8 cellular contexts compared by ENCODE assay signal in the genomic region with DNA sequence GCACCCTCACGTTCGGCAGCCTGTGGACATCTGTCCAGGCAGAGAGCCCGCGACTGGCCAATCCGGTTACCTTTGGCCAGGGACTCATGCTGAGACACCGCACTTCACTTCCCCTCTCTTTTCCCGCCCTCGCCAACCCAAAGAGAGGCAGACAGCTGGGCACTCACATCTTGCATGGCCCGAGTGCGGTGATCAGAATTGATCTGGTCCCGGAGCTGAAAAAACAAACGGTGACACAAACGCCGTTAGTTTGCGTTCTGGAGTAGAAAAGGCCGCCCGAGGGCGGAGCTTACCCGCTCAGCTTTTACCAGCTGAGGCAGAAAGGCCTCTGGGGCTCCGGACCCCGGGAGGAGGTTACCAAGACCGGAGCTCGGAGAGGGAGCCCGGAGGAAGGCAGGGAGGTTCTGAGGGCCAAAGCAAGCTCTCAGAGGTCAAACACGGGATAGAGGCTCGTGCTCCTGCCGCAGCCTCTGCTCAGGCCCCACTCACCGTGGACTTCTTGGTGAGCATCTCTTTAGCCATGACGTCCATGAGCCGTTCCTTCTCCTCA. TPM values are rescaled to one million over a fixed set of nuclear protein-coding genes. Genes with fewer than 3 reads are reported as not detected.
A peak's percentile ranks its signal among the peaks of the same experiment; 100 is the strongest.
DNase-seq lines count a peak whose midpoint lies in the region; ATAC-seq and TF ChIP-seq lines count a peak whose summit lies in the region.

No MANE protein-coding gene starts in this region.

- peaks cover 12% of the 10 kb centered on the region for H3K4me1 Mint-ChIP-seq in T-helper 17 cell

- intact Hi-C loops in right lobe of liver (cut with DNase I): no loop called here

- H3K9me3 ChIP-seq in BE2C (no peaks in the 10 kb centered on the region), T-helper 17 cell (ENCODE audit: control insufficient read depth, low read length, poor library complexity, severe bottlenecking) (no peaks in the 10 kb centered on the region), right lobe of liver (no peaks in the 10 kb centered on the region), suprapubic skin (no peaks in the 10 kb centered on the region)

- H3K4me3 Mint-ChIP-seq in T-helper 17 cell: peak overlapping the region; percentile 99

- peaks cover 6% of the 10 kb centered on the region for H3K36me3 Mint-ChIP-seq in T-helper 17 cell (ENCODE audit: low read depth)

- DNase-seq in BE2C (no peak), T-helper 17 cell (peak in 2 of 3 donors; percentile 23 to 24), cerebellum (ENCODE audit: low spot score) (peak; percentile 50), right lobe of liver (peak; percentile 62 to 73 (median 65)), suprapubic skin (ENCODE audit: low spot score in 2 of 2) (no peak), DMS79 treated with DMSO at 0.1 percent for 48 hours (lab: John Stamatoyannopoulos, UW) (no peak)

- TF ChIP-seq EP300 in suprapubic skin (IDR thresholded peaks at IDR 0.05): no peak

- H3K36me3 ChIP-seq in BE2C (peaks cover 17% of the 10 kb centered on the region), right lobe of liver (peaks cover 0 to 33% (median 17%) of the 10 kb centered on the region in 4 donors), suprapubic skin (peaks cover 28% of the 10 kb centered on the region)

- peak overlapping the region; percentile 53 to 61 (median 57) for H3K27ac ChIP-seq in right lobe of liver
- peak overlapping the region; percentile 68 for H3K27ac ChIP-seq in suprapubic skin

- H3K27ac Mint-ChIP-seq in T-helper 17 cell: peak overlapping the region; percentile 94

- H3K27me3 ChIP-seq in BE2C: no peaks in the 10 kb centered on the region
- no peaks in the 10 kb centered on the region for H3K27me3 ChIP-seq in right lobe of liver
- H3K27me3 ChIP-seq in suprapubic skin: no peaks in the 10 kb centered on the region

- WGBS in right lobe of liver (ENCODE audit: insufficient coverage, low coverage, low lambda C conversion rate, missing lambda C conversion rate): 0% methylated on average over 13 of the region's 30 CpGs
- WGBS in suprapubic skin: under 1% methylated on average over 23 of the region's 30 CpGs

- TF ChIP-seq POLR2A in right lobe of liver (IDR thresholded peaks at IDR 0.05) (no peak), suprapubic skin (IDR thresholded peaks at IDR 0.05) (no peak)

- TF ChIP-seq CTCF in BE2C (IDR thresholded peaks at IDR 0.05; ENCODE audit: low read depth, low read length) (no peak), right lobe of liver (IDR thresholded peaks at IDR 0.05) (no peak), suprapubic skin (IDR thresholded peaks at IDR 0.05) (no peak)

- H3K27me3 Mint-ChIP-seq in T-helper 17 cell: no peaks in the 10 kb centered on the region

- H3K4me1 ChIP-seq in BE2C (no peaks in the 10 kb centered on the region), right lobe of liver (peaks cover 0 to 15% (median 4%) of the 10 kb centered on the region in 4 donors), suprapubic skin (peaks cover 20% of the 10 kb centered on the region)

- peak; percentile 20 for ATAC-seq in GM19025 (IDR thresholded peaks at IDR 0.05; ENCODE audit: low read depth, unreplicated experiment)
- ATAC-seq in HG03342 (IDR thresholded peaks at IDR 0.05; ENCODE audit: unreplicated experiment): peak; percentile 22
- ATAC-seq in T-helper 17 cell: peak; percentile 49
- peak; percentile 51 to 58 (median 54) for ATAC-seq in right lobe of liver

- H3K4me3 ChIP-seq in BE2C (ENCODE audit: low read depth, low read length) (peak overlapping the region; percentile 95), right lobe of liver (peak overlapping the region; percentile 78 to 86 (median 82)), suprapubic skin (peak overlapping the region; percentile 76)

RNA-seq across cellular contexts. Expression of gene SF3A3, which starts 0.4 kb away (rescaled TPM):
- 74.2 TPM for polyA plus RNA-seq in BE2C (2012; ENCODE audit: insufficient read depth, insufficient read length, low read depth)
- total RNA-seq in T-helper 17 cell (10 to 100 TPM; 43.9 to 48.8 TPM), cerebellum (51.5 TPM), right lobe of liver (10 to 100 TPM; 13.6 to 32.1 (median 20.8) TPM), suprapubic skin (10 to 100 TPM; 36.9 to 68.4 (median 43.6) TPM)

RNA-seq across cellular contexts. Expression of gene FHL3, which starts 15.9 kb away (rescaled TPM):
- polyA plus RNA-seq in BE2C (2012; ENCODE audit: insufficient read depth, insufficient read length, low read depth): 40.6 TPM
- 1 to 10 TPM; 3.6 to 4.9 TPM for total RNA-seq in T-helper 17 cell
- total RNA-seq in cerebellum: 6.1 TPM
- 1 to 10 TPM; 1.3 to 7.1 (median 4.4) TPM for total RNA-seq in right lobe of liver
- 10 to 100 TPM; 19.1 to 46.4 (median 35.1) TPM for total RNA-seq in suprapubic skin

RNA-seq across cellular contexts. Expression of gene UTP11, which starts 23.1 kb away (rescaled TPM):
- polyA plus RNA-seq in BE2C (2012; ENCODE audit: insufficient read depth, insufficient read length, low read depth): 27.7 TPM
- total RNA-seq in T-helper 17 cell (10 to 100 TPM in 1 of 2 donors, 1 to 10 TPM in 1; 8.7 to 12.3 TPM), cerebellum (23.2 TPM), right lobe of liver (10 to 100 TPM in 5 of 6 experiments, 1 to 10 TPM in 1; 6.8 to 33.1 (median 12.8) TPM), suprapubic skin (10 to 100 TPM; 32.1 to 48.5 (median 39.5) TPM)

RNA-seq across cellular contexts. Expression of gene INPP5B, which starts 42.6 kb away (rescaled TPM):
- polyA plus RNA-seq in BE2C (2012; ENCODE audit: insufficient read depth, insufficient read length, low read depth): 4.5 TPM
- 10 to 100 TPM; 16.7 to 24.5 TPM for total RNA-seq in T-helper 17 cell
- 17.7 TPM for total RNA-seq in cerebellum
- 10 to 100 TPM; 10.5 to 23.1 (median 14.6) TPM for total RNA-seq in right lobe of liver
- 10 to 100 TPM; 14.0 to 30.9 (median 17.9) TPM for total RNA-seq in suprapubic skin

RNA-seq across cellular contexts. Expression of gene POU3F1, which starts 57.1 kb away (rescaled TPM):
- polyA plus RNA-seq in BE2C (2012; ENCODE audit: insufficient read depth, insufficient read length, low read depth): 0.91 TPM
- under 1 TPM in 1 of 2 donors, not detected in 1; 0.17 TPM for total RNA-seq in T-helper 17 cell
- total RNA-seq in cerebellum: not detected
- under 1 TPM in 1 of 6 experiments, not detected in 5; 0.09 TPM for total RNA-seq in right lobe of liver
- total RNA-seq in suprapubic skin: 10 to 100 TPM in 3 of 4 donors, 1 to 10 TPM in 1; 8.8 to 28.5 (median 13.5) TPM

Comparison
In these comparisons a context has a peak if more than half of its experiments do, and no peak if none do; other contexts are left out.
1. DNase-seq: peak in T-helper 17 cell (2 of 3), cerebellum (single experiment) and right lobe of liver (3 of 3); none in BE2C (single experiment), suprapubic skin (0 of 2) and DMS79 treated with DMSO at 0.1 percent for 48 hours (single experiment).
2. Peak in every context shown above with its lines, with median percentiles within 50 percentile points of each other: H3K4me3 ChIP-seq and ATAC-seq.